In the genomic region with DNA sequence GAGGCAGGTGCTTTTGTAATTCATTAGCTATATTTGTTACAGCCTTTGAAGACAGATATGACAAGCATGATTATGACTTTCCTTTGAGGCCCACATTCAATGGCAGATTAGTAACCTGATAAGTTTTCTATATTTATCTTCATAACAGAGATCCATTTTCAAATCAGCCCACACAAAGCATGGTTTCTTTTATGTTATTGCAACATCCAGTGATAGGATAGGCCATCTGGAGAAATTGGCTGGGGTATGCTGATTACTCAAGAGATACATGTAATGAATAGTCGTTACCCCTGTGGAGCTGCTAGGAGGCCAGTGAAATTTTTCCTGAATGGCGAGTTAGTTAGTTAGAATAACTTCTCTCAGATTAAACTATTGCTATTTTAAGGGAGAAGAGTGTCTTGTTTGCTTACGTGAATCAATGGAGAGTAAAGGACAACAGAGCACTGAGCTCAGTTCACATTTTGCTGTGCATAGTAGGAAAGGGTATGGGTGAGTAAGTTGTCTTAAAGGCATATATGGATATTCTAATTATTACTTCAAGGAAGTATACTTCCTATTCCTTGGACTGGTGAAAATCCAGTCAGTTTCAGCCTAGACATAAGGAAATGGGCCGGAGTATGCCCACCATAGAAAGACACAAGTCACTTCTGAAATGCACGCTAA, we compare ENCODE assay signal across 19 cellular contexts.
DNase-seq lines count a peak whose midpoint lies in the region; ATAC-seq and TF ChIP-seq lines count a peak whose summit lies in the region.
"Had no signal": no experiment of that assay in that cellular context is flagged by ENCODE, and none has a peak within 500 bp of the region (broad histone marks: within the 10 kb centered on the region; RNA-seq: fewer than 3 reads in every experiment).

No MANE protein-coding gene starts in this region.

- H3K56ac ChIP-seq in H9 (ENCODE audit: insufficient read length, low read depth, low read length) = no peak overlapping the region

- in situ Hi-C loops in astrocyte of the spinal cord (cut with HindIII; ENCODE audit: low sequenced_read_pairs) = no loop called here

- no peak overlapping the region for H3K23ac ChIP-seq in H9 (ENCODE audit: insufficient read length, low read depth, low read length)

- no peak overlapping the region for H3K4me2 ChIP-seq in H9 (ENCODE audit: insufficient read depth, insufficient read length, low read length)

- no peak overlapping the region for H3K4me3 Mint-ChIP-seq in activated CD8-positive, alpha-beta T cell treated with anti-CD3 and anti-CD28 coated beads, Interleukin-2, amount 10 ng/mL, durations not matched to agents 7 days and 5 days
- no peak overlapping the region for H3K4me3 Mint-ChIP-seq in H9
- H3K4me3 Mint-ChIP-seq: naive B cell; stimulated activated naive CD8-positive, alpha-beta T cell treated with anti-CD3 and anti-CD28 coated beads, Interleukin-15, amount 100 ng/mL, for 72 hours; T-helper 1 cell treated with Interleukin-12 subunit alpha and Interleukin-12 subunit beta and Interleukin-4 antibody, amounts not matched to agents 30 μg/mL and 1 μg/mL, for 36 hours had no signal

- H3K79me1 ChIP-seq in H9 (ENCODE audit: insufficient read depth, low read depth, low read length, poor library complexity, severe bottlenecking) = no peaks in the 10 kb centered on the region

- H2BK20ac ChIP-seq in H9 (ENCODE audit: low read depth, low read length, poor library complexity, severe bottlenecking) = no peak overlapping the region

- H3K9me3 ChIP-seq in right lobe of liver (no peaks in the 10 kb centered on the region), H9 (ENCODE audit: control insufficient read depth, low read depth, low read length) (no peaks in the 10 kb centered on the region)

- H3K18ac ChIP-seq in H9 (ENCODE audit: insufficient read length, low read depth, low read length) = no peak overlapping the region

- no peak overlapping the region for H3T11ph ChIP-seq in H9 (ENCODE audit: low read length)

- H3K4me1 Mint-ChIP-seq in activated CD8-positive, alpha-beta T cell treated with anti-CD3 and anti-CD28 coated beads, Interleukin-2, amount 10 ng/mL, durations not matched to agents 7 days and 5 days (ENCODE audit: low read depth) = no peaks in the 10 kb centered on the region
- H3K4me1 Mint-ChIP-seq in H9 = peaks cover 2% of the 10 kb centered on the region in 2 experiments
- H3K4me1 Mint-ChIP-seq: naive B cell; stimulated activated naive CD8-positive, alpha-beta T cell treated with anti-CD3 and anti-CD28 coated beads, Interleukin-15, amount 100 ng/mL, for 72 hours had no signal

- no peaks in the 10 kb centered on the region for H4K20me1 ChIP-seq in H9 (ENCODE audit: control insufficient read depth, insufficient read depth, insufficient read length)

- TF ChIP-seq POLR2A in right lobe of liver (IDR thresholded peaks at IDR 0.05) = no peak

- H3K4ac ChIP-seq in H9 (ENCODE audit: low read depth, low read length) = no peak overlapping the region

- H3K27me3 ChIP-seq in right lobe of liver (no peaks in the 10 kb centered on the region), H9 (ENCODE audit: insufficient read depth, low read length) (no peaks in the 10 kb centered on the region)
- H3K27me3 ChIP-seq: dorsolateral prefrontal cortex had no signal

- no peak overlapping the region for H4K5ac ChIP-seq in H9 (ENCODE audit: insufficient read length, low read depth, low read length)

- no peak overlapping the region for H4K8ac ChIP-seq in H9 (replicated peaks; ENCODE audit: insufficient read length, low read depth, low read length)

- intact Hi-C loops in right lobe of liver (cut with DNase I) = no loop called here

- no peak for ATAC-seq in right lobe of liver
- ATAC-seq in activated CD8-positive, alpha-beta T cell treated with anti-CD3 and anti-CD28 coated beads, Interleukin-2, amount 10 ng/mL, durations not matched to agents 7 days and 5 days = no peak
- ATAC-seq: left ventricle myocardium superior; stimulated activated naive CD8-positive, alpha-beta T cell treated with anti-CD3 and anti-CD28 coated beads, Interleukin-15, amount 100 ng/mL, for 72 hours had no signal

- H3K79me2 ChIP-seq in H9 (ENCODE audit: insufficient read depth, low read length) = no peaks in the 10 kb centered on the region

- H2AK5ac ChIP-seq in H9 (ENCODE audit: insufficient read length, low read length) = no peak overlapping the region

- H3K27me3 Mint-ChIP-seq in activated CD8-positive, alpha-beta T cell treated with anti-CD3 and anti-CD28 coated beads, Interleukin-2, amount 10 ng/mL, durations not matched to agents 7 days and 5 days (ENCODE audit: low read depth) = no peaks in the 10 kb centered on the region
- H3K27me3 Mint-ChIP-seq in H9 (ENCODE audit: low read depth) = no peaks in the 10 kb centered on the region
- H3K27me3 Mint-ChIP-seq: naive B cell; stimulated activated naive CD8-positive, alpha-beta T cell treated with anti-CD3 and anti-CD28 coated beads, Interleukin-15, amount 100 ng/mL, for 72 hours had no signal

- H3K9me3 Mint-ChIP-seq in activated CD8-positive, alpha-beta T cell treated with anti-CD3 and anti-CD28 coated beads, Interleukin-2, amount 10 ng/mL, durations not matched to agents 7 days and 5 days (ENCODE audit: insufficient read depth) = no peaks in the 10 kb centered on the region
- peaks cover 9 to 12% of the 10 kb centered on the region in 2 experiments for H3K9me3 Mint-ChIP-seq in H9
- H3K9me3 Mint-ChIP-seq: stimulated activated naive CD8-positive, alpha-beta T cell treated with anti-CD3 and anti-CD28 coated beads, Interleukin-15, amount 100 ng/mL, for 72 hours; T-helper 1 cell treated with Interleukin-12 subunit alpha and Interleukin-12 subunit beta and Interleukin-4 antibody, amounts not matched to agents 30 μg/mL and 1 μg/mL, for 36 hours had no signal

- CTCF ChIA-PET in activated CD8-positive, alpha-beta T cell treated with anti-CD3 and anti-CD28 coated beads, Interleukin-2, amount 10 ng/mL, durations not matched to agents 7 days and 5 days (lab: Charles Lee) = no interaction called here

- no peak overlapping the region for H3K27ac ChIP-seq in right lobe of liver
- no peak overlapping the region for H3K27ac ChIP-seq in H9 (ENCODE audit: insufficient read length, low read depth, low read length)
- H3K27ac ChIP-seq: dorsolateral prefrontal cortex, RWPE1 had no signal

- no peak overlapping the region for H2AFZ ChIP-seq in H9 (ENCODE audit: low read length)

- no peak overlapping the region for H2BK120ac ChIP-seq in H9 (ENCODE audit: low read depth, low read length, poor library complexity, severe bottlenecking)

- no peak overlapping the region for H4K91ac ChIP-seq in H9 (ENCODE audit: insufficient read length, low read depth, low read length)

- H3K4me1 ChIP-seq in right lobe of liver = no peaks in the 10 kb centered on the region
- H3K4me1 ChIP-seq in H9 (ENCODE audit: insufficient read depth, low read length) = no peaks in the 10 kb centered on the region

- TF ChIP-seq CTCF in astrocyte of the spinal cord (IDR thresholded peaks at IDR 0.05; ENCODE audit: low read depth, low read length) = no peak
- no peak for TF ChIP-seq CTCF in right lobe of liver (IDR thresholded peaks at IDR 0.05)
- no peak for TF ChIP-seq CTCF in H9 (conservative IDR thresholded peaks at IDR 0.05)

- WGBS in right lobe of liver (ENCODE audit: insufficient coverage, low coverage, low lambda C conversion rate, missing lambda C conversion rate) = 58% methylated on average over 5 of the region's 5 CpGs
- no CpG with 5 or more reads among the region's 5 CpGs for WGBS in H9 (ENCODE audit: extremely low coverage, insufficient read length, low lambda C conversion rate)

- H3K9ac ChIP-seq in H9 (ENCODE audit: extremely low read depth, insufficient read length, low read length) = no peak overlapping the region

- POLR2A ChIA-PET in activated CD8-positive, alpha-beta T cell treated with anti-CD3 and anti-CD28 coated beads, Interleukin-2, amount 10 ng/mL, durations not matched to agents 7 days and 5 days (lab: Charles Lee) = no interaction called here

- no peak overlapping the region for H2BK5ac ChIP-seq in H9 (ENCODE audit: insufficient read length, low read length)

- H3K4me3 ChIP-seq in astrocyte of the spinal cord (ENCODE audit: low read depth, low read length) = no peak overlapping the region
- no peak overlapping the region for H3K4me3 ChIP-seq in right lobe of liver

- no peak overlapping the region for H3K27ac Mint-ChIP-seq in activated CD8-positive, alpha-beta T cell treated with anti-CD3 and anti-CD28 coated beads, Interleukin-2, amount 10 ng/mL, durations not matched to agents 7 days and 5 days
- H3K27ac Mint-ChIP-seq in H9 = no peak overlapping the region; a peak in 1 of 7 replicates
- H3K27ac Mint-ChIP-seq: naive B cell; stimulated activated naive CD8-positive, alpha-beta T cell treated with anti-CD3 and anti-CD28 coated beads, Interleukin-15, amount 100 ng/mL, for 72 hours; T-helper 1 cell treated with Interleukin-12 subunit alpha and Interleukin-12 subunit beta and Interleukin-4 antibody, amounts not matched to agents 30 μg/mL and 1 μg/mL, for 36 hours had no signal

- peak; percentile 43 for DNase-seq in Ammon's horn (ENCODE audit: low spot score)
- DNase-seq in NCI-H2081 treated with DMSO at 0.1 percent for 48 hours (lab: John Stamatoyannopoulos, UW) = peak; percentile 22
- DNase-seq in astrocyte of the spinal cord (ENCODE audit: low read depth, low spot score) = peak; percentile 43
- peak; percentile 86 for DNase-seq in iris pigment epithelial cell (ENCODE audit: low read depth)
- DNase-seq in right lobe of liver = no peak
- no peak for DNase-seq in activated CD8-positive, alpha-beta T cell treated with anti-CD3 and anti-CD28 coated beads, Interleukin-2, amount 10 ng/mL, durations not matched to agents 7 days and 5 days
- DNase-seq in H9 = no peak
- no peak for DNase-seq in NCI-H82 (lab: John Stamatoyannopoulos, UW)
- DNase-seq: activated CD4-positive, CD25-positive, alpha-beta regulatory T cell; Calu3; dorsolateral prefrontal cortex; foreskin melanocyte; left ventricle myocardium superior; naive B cell; NCI-H187; NCI-H526 treated with DMSO at 0.1 percent for 48 hours; stimulated activated naive CD8-positive, alpha-beta T cell treated with anti-CD3 and anti-CD28 coated beads, Interleukin-15, amount 100 ng/mL, for 72 hours had no signal

- no peak overlapping the region for H2BK15ac ChIP-seq in H9 (ENCODE audit: low read depth, low read length)

- H3K36me3 ChIP-seq in right lobe of liver = no peaks in the 10 kb centered on the region

- H2BK12ac ChIP-seq in H9 (ENCODE audit: insufficient read length, low read depth, low read length) = no peak overlapping the region

- H3K36me3 Mint-ChIP-seq in activated CD8-positive, alpha-beta T cell treated with anti-CD3 and anti-CD28 coated beads, Interleukin-2, amount 10 ng/mL, durations not matched to agents 7 days and 5 days (ENCODE audit: low read depth) = no peaks in the 10 kb centered on the region
- peaks cover 2 to 5% (median 2%) of the 10 kb centered on the region in 3 experiments; a peak in 4 of 7 replicates for H3K36me3 Mint-ChIP-seq in H9 (ENCODE audit: insufficient read depth in 1 of 3, low read depth in 3 of 3)
- H3K36me3 Mint-ChIP-seq: naive B cell had no signal

- no peak overlapping the region for H3K14ac ChIP-seq in H9 (ENCODE audit: insufficient read depth, low read length)

- no peaks in the 10 kb centered on the region for H3K23me2 ChIP-seq in H9 (ENCODE audit: insufficient read length, low read depth, low read length, poor library complexity, severe bottlenecking)

Comparison
In these comparisons a context has a peak if more than half of its experiments do, and no peak if none do; other contexts are left out.
1. DNase-seq: peak in Ammon's horn (single experiment), NCI-H2081 treated with DMSO at 0.1 percent for 48 hours (single experiment), astrocyte of the spinal cord (single experiment) and iris pigment epithelial cell (single experiment); none in right lobe of liver (0 of 3), activated CD8-positive, alpha-beta T cell treated with anti-CD3 and anti-CD28 coated beads, Interleukin-2, amount 10 ng/mL, durations not matched to agents 7 days and 5 days (single experiment), H9 (single experiment) and NCI-H82 (single experiment).